7 cellular contexts compared by ENCODE assay signal in the genomic region with DNA sequence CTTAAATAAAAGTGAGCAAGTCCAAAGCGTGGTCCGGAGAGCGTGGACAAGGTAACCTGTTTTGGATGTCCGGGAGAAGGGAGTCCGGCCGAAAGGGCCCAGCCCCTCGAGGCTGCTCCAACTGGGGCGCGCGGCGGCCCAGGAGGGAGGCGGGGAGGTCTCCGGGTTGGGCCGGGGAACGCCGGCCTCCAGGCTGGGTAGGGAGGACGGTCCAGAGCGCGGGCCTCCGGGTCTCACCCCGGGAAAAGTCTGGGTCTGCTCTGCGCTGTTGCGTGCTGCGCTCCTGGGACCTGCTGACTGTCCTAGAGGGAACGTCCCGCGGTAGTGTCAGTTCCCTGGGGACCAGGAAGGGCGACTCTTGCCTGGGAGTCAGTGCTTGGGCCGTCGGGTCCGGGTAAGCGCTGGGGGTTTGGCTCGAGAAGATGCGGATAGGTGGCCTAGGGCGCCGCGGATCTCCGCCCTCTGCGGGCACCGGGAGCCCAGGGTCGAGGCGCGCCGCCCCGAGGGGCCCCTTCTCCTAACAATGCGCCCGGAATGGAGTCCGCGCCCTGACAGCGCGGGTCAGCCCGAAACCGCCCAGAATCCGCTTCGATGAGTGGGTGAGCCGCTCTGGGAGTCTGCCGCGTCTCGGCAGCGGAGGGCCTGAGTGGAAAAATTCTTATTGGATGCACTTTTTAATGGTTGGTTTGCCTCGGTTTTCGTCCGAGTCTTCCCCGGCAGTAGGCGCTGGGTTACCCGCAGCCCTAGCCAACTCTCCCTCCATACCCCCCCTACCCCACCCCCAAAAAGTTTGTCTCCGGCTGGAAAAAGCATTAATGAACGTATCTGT. TPM values are rescaled to one million over a fixed set of nuclear protein-coding genes. Genes with fewer than 3 reads are reported as not detected.
DNase-seq lines count a peak whose midpoint lies in the region; ATAC-seq and TF ChIP-seq lines count a peak whose summit lies in the region.

No MANE protein-coding gene starts in this region.

- peak overlapping the region; percentile 37 for H3K4me3 ChIP-seq in NT2/D1 (ENCODE audit: insufficient read length, low read depth)
- H3K4me3 ChIP-seq in kidney epithelial cell (ENCODE audit: low read depth, low read length), result peak overlapping the region; percentile 50
- H3K4me3 ChIP-seq in stomach smooth muscle (ENCODE audit: low read length in 2 of 2), result peak overlapping the region; percentile 53 to 74

- H3K4me1 ChIP-seq in NT2/D1 (ENCODE audit: insufficient read depth, insufficient read length) (peaks cover 4% of the 10 kb centered on the region), stomach smooth muscle (ENCODE audit: control insufficient read depth, insufficient read depth, low read length) (peaks cover 28% of the 10 kb centered on the region)

- no peak for ATAC-seq in GM21423 (IDR thresholded peaks at IDR 0.05; ENCODE audit: unreplicated experiment)

- DNase-seq in GM19238 (ENCODE audit: insufficient read length, low spot score) (peak; percentile 31), NT2/D1 (ENCODE audit: low read depth, low spot score) (no peak), kidney epithelial cell (ENCODE audit: low read depth) (no peak), RKO (ENCODE audit: low spot score) (no peak)

- peaks cover 98% of the 10 kb centered on the region for H3K27me3 Mint-ChIP-seq in brain

- peak overlapping the region in 1 of 5 experiments; percentile 11 for H3K27ac Mint-ChIP-seq in brain

- peaks cover 100% of the 10 kb centered on the region for H3K27me3 ChIP-seq in NT2/D1 (ENCODE audit: insufficient read depth, insufficient read length)
- H3K27me3 ChIP-seq in kidney epithelial cell (ENCODE audit: control insufficient read depth, insufficient read depth, low read length), result peaks cover 64% of the 10 kb centered on the region
- H3K27me3 ChIP-seq in stomach smooth muscle (ENCODE audit: control insufficient read depth in 1 of 2, insufficient read depth in 2 of 2, low read length in 2 of 2), result peaks cover 58 to 83% of the 10 kb centered on the region in 2 donors

- H3K27ac ChIP-seq in stomach smooth muscle (ENCODE audit: low read length), result peak overlapping the region; percentile 37

- peaks cover 0 to 13% (median 4%) of the 10 kb centered on the region in 5 experiments for H3K9me3 Mint-ChIP-seq in brain

- H3K4me1 Mint-ChIP-seq in brain, result peaks cover 53% of the 10 kb centered on the region

- H3K36me3 Mint-ChIP-seq in brain, result no peaks in the 10 kb centered on the region

- TF ChIP-seq CTCF in brain (conservative IDR thresholded peaks at IDR 0.05) (no peak), kidney epithelial cell (IDR thresholded peaks at IDR 0.05; ENCODE audit: insufficient read depth, low read length, poor library complexity, severe bottlenecking) (no peak)

- H3K9ac ChIP-seq in NT2/D1 (ENCODE audit: insufficient read length, low read depth), result peak overlapping the region; percentile 32
- H3K9ac ChIP-seq in stomach smooth muscle (ENCODE audit: low read length in 2 of 2), result peak overlapping the region in 1 of 2 donors; percentile 42

- H3K9me3 ChIP-seq in NT2/D1 (ENCODE audit: insufficient read depth, low read length) (no peaks in the 10 kb centered on the region), stomach smooth muscle (ENCODE audit: control insufficient read depth in 2 of 2, low read length in 2 of 2) (no peaks in the 10 kb centered on the region)

- peak overlapping the region; percentile 60 to 83 (median 79) for H3K4me3 Mint-ChIP-seq in brain

- H3K36me3 ChIP-seq in NT2/D1 (ENCODE audit: insufficient read depth, insufficient read length, low read length) (no peaks in the 10 kb centered on the region), kidney epithelial cell (ENCODE audit: control insufficient read depth, insufficient read depth, low read length) (no peaks in the 10 kb centered on the region), stomach smooth muscle (ENCODE audit: control insufficient read depth in 2 of 2, insufficient read depth in 2 of 2, low read length in 2 of 2) (no peaks in the 10 kb centered on the region)

RNA-seq across cellular contexts. Expression of gene FLI1, which starts 0.9 kb away (rescaled TPM):
- 8.6 TPM for polyA plus RNA-seq in brain (ENCODE audit: insufficient read depth, low read depth, low replicate concordance)
- total RNA-seq in kidney epithelial cell, result 0.33 and 1.3 TPM in 2 replicates
